Comparison of ENCODE assay signal across 29 cellular contexts in genomic region chr17:79570653-79571052, GRCh38. TPM values are rescaled to one million over a fixed set of nuclear protein-coding genes. Genes with fewer than 3 reads are reported as not detected.
"Had no signal": no experiment of that assay in that cellular context is flagged by ENCODE, and none has a peak within 500 bp of the region (broad histone marks: within the 10 kb centered on the region; RNA-seq: fewer than 3 reads in every experiment).

No MANE protein-coding gene starts in this region.

- H3K27me3 ChIP-seq: ovary, uterus had no signal

- H3K4me1 ChIP-seq: left lung, prostate gland, tibial nerve, uterus had no signal

- H3K4me1 Mint-ChIP-seq: memory B cell; stimulated activated memory B cell treated with anti-CD40 and anti-IgM and Interleukin-4, amounts not matched to agents 10 μg/mL and 1 μg/mL and 100 μg/mL, for 72 hours; stimulated activated naive CD8-positive, alpha-beta T cell treated with anti-CD3 and anti-CD28 coated beads, Interleukin-15, amount 100 ng/mL, for 72 hours had no signal

- H3K4me3 ChIP-seq: left lung, mucosa of descending colon, ovary, prostate gland, tibial nerve, uterus had no signal

- H3K9me3 ChIP-seq: left lung, mucosa of descending colon, ovary, prostate gland, uterus had no signal

- H3K36me3 Mint-ChIP-seq: memory B cell; naive thymus-derived CD4-positive, alpha-beta T cell; natural killer cell treated with Interleukin-12 subunit alpha and Interleukin-12 subunit beta and Interleukin-15 and Interleukin-18, amount 100 ng/mL, for 72 hours; stimulated activated memory B cell treated with anti-CD40 and anti-IgM and Interleukin-4, amounts not matched to agents 10 μg/mL and 1 μg/mL and 100 μg/mL, for 72 hours; type B pancreatic cell had no signal

- DNase-seq: hippocampal formation; left colon; left lung; midbrain; mucosa of descending colon; naive thymus-derived CD4-positive, alpha-beta T cell; ovary; retina; small intestine; stimulated activated CD4-positive, alpha-beta T cell treated with anti-CD3 and anti-CD28 coated beads, Interleukin-1b, Interleukin-23, amount 100 ng/mL, for 48 hours; stimulated activated CD4-positive, alpha-beta T cell treated with anti-CD3 and anti-CD28 coated beads, Interleukin-2, amount 100 ng/mL, for 48 hours; stimulated activated CD4-positive, alpha-beta T cell treated with anti-CD3 and anti-CD28 coated beads, Interleukin-4, amount 100 ng/mL, for 4 hours; stimulated activated CD8-positive, alpha-beta memory T cell treated with anti-CD3 and anti-CD28 coated beads, Interleukin-4, amount 100 ng/mL, for 48 hours; stimulated activated naive CD4-positive, alpha-beta T cell treated with Interleukin-2 at 50 U/mL for 16 hours; stimulated activated naive CD8-positive, alpha-beta T cell treated with anti-CD3 and anti-CD28 coated beads, Interleukin-15, amount 100 ng/mL, for 72 hours; substantia nigra; uterus had no signal

- H3K27ac ChIP-seq: left lung, ovary, prostate gland, tibial nerve, uterus had no signal

- H3K27ac Mint-ChIP-seq: memory B cell; naive thymus-derived CD4-positive, alpha-beta T cell; natural killer cell treated with Interleukin-12 subunit alpha and Interleukin-12 subunit beta and Interleukin-15 and Interleukin-18, amount 100 ng/mL, for 72 hours; stimulated activated memory B cell treated with anti-CD40 and anti-IgM and Interleukin-4, amounts not matched to agents 10 μg/mL and 1 μg/mL and 100 μg/mL, for 72 hours; stimulated activated naive CD8-positive, alpha-beta T cell treated with anti-CD3 and anti-CD28 coated beads, Interleukin-15, amount 100 ng/mL, for 72 hours; type B pancreatic cell had no signal

- H3K4me3 Mint-ChIP-seq: memory B cell; naive thymus-derived CD4-positive, alpha-beta T cell; natural killer cell treated with Interleukin-12 subunit alpha and Interleukin-12 subunit beta and Interleukin-15 and Interleukin-18, amount 100 ng/mL, for 72 hours; stimulated activated memory B cell treated with anti-CD40 and anti-IgM and Interleukin-4, amounts not matched to agents 10 μg/mL and 1 μg/mL and 100 μg/mL, for 72 hours; stimulated activated naive CD8-positive, alpha-beta T cell treated with anti-CD3 and anti-CD28 coated beads, Interleukin-15, amount 100 ng/mL, for 72 hours; type B pancreatic cell had no signal

- H3K9me3 Mint-ChIP-seq: memory B cell; naive thymus-derived CD4-positive, alpha-beta T cell; natural killer cell treated with Interleukin-12 subunit alpha and Interleukin-12 subunit beta and Interleukin-15 and Interleukin-18, amount 100 ng/mL, for 72 hours; stimulated activated memory B cell treated with anti-CD40 and anti-IgM and Interleukin-4, amounts not matched to agents 10 μg/mL and 1 μg/mL and 100 μg/mL, for 72 hours; stimulated activated naive CD8-positive, alpha-beta T cell treated with anti-CD3 and anti-CD28 coated beads, Interleukin-15, amount 100 ng/mL, for 72 hours; type B pancreatic cell had no signal

- H3K36me3 ChIP-seq: left lung, ovary, prostate gland, tibial nerve, uterus had no signal

- H3K27me3 Mint-ChIP-seq: stimulated activated memory B cell treated with anti-CD40 and anti-IgM and Interleukin-4, amounts not matched to agents 10 μg/mL and 1 μg/mL and 100 μg/mL, for 72 hours; stimulated activated naive CD8-positive, alpha-beta T cell treated with anti-CD3 and anti-CD28 coated beads, Interleukin-15, amount 100 ng/mL, for 72 hours had no signal

RNA-seq across cellular contexts. Expression of gene RBFOX3, which starts 40.2 kb away (rescaled TPM):
- total RNA-seq: left lung; liver; lung microvascular endothelial cell; myocyte; natural killer cell treated with Interleukin-12 subunit alpha and Interleukin-12 subunit beta and Interleukin-15 and Interleukin-18, amount 100 ng/mL, for 72 hours; omental fat pad; right cardiac atrium; sciatic nerve; tibial nerve had no signal
